In genomic region chr5:172156541-172156994, GRCh38 we compare ENCODE assay signal across 13 cellular contexts. TPM values are rescaled to one million over a fixed set of nuclear protein-coding genes. Genes with fewer than 3 reads are reported as not detected.
DNase-seq lines count a peak whose midpoint lies in the region; ATAC-seq and TF ChIP-seq lines count a peak whose summit lies in the region.
"Had no signal": no experiment of that assay in that cellular context is flagged by ENCODE, and none has a peak within 500 bp of the region (broad histone marks: within the 10 kb centered on the region; RNA-seq: fewer than 3 reads in every experiment).

No MANE protein-coding gene starts in this region.

- no peak for DNase-seq in T-helper 2 cell treated with Interferon-gamma antibody and Interleukin-4, amounts not matched to agents 5 μg/mL and 100 μg/mL, for 36 hours (ENCODE audit: low spot score)
- DNase-seq in T-helper 2 cell (no peak), activated B cell treated with CpG ODN at 0.5 μM for 24 hours (no peak), heart right ventricle (peak; percentile 68 to 87), sciatic nerve (ENCODE audit: low spot score) (no peak), colonic mucosa (no peak), GM13976 (ENCODE audit: low spot score) (no peak)
- DNase-seq in activated CD8-positive, alpha-beta memory T cell treated with anti-CD3 and anti-CD28 coated beads, Interleukin-2, amount 50 U/mL, for 4 hours = no peak
- DNase-seq: activated CD4-positive, CD25-positive, alpha-beta regulatory T cell; DMS79 had no signal

- TF ChIP-seq CTCF in activated B cell treated with CpG ODN at 0.5 μM for 24 hours (IDR thresholded peaks at IDR 0.05) (no peak), heart right ventricle (IDR thresholded peaks at IDR 0.05) (no peak), colonic mucosa (IDR thresholded peaks at IDR 0.05) (no peak), GM13976 (IDR thresholded peaks at IDR 0.05; ENCODE audit: borderline replicate concordance, control extremely low read depth, extremely low read depth, insufficient read depth, missing control alignments) (no peak)

- no peaks in the 10 kb centered on the region for H3K27me3 Mint-ChIP-seq in T-helper 2 cell treated with Interferon-gamma antibody and Interleukin-4, amounts not matched to agents 5 μg/mL and 100 μg/mL, for 36 hours (ENCODE audit: low read depth)
- H3K27me3 Mint-ChIP-seq in activated B cell treated with CpG ODN at 0.5 μM for 24 hours = no peaks in the 10 kb centered on the region

- H3K27me3 ChIP-seq in heart right ventricle (no peaks in the 10 kb centered on the region), colonic mucosa (no peaks in the 10 kb centered on the region)

- peaks cover 72% of the 10 kb centered on the region for H3K36me3 Mint-ChIP-seq in T-helper 2 cell treated with Interferon-gamma antibody and Interleukin-4, amounts not matched to agents 5 μg/mL and 100 μg/mL, for 36 hours (ENCODE audit: low read depth)
- peaks cover 65% of the 10 kb centered on the region for H3K36me3 Mint-ChIP-seq in activated B cell treated with CpG ODN at 0.5 μM for 24 hours (ENCODE audit: low read depth)

- CTCF ChIA-PET in activated B cell treated with CpG ODN at 0.5 μM for 24 hours (lab: Charles Lee) = interaction anchor here (1.0 to 1.3 kb wide), 2 partner anchors 30 to 32 kb away, joined by 3 to 4 read pairs; partner anchors contain the start of gene STK10

- H3K9ac ChIP-seq in colonic mucosa (ENCODE audit: low read depth in 2 of 2, low read length in 2 of 2) = no peak overlapping the region

- H3K4me1 ChIP-seq in heart right ventricle = peaks cover 0 to 62% (median 34%) of the 10 kb centered on the region in 9 donors
- H3K4me1 ChIP-seq in colonic mucosa = no peaks in the 10 kb centered on the region

- in situ Hi-C loops in GM13976 (cut with MboI; ENCODE audit: low sequenced_read_pairs, unreplicated experiment) = no loop called here

- H3K36me3 ChIP-seq in heart right ventricle (peaks cover 0 to 71% (median 0%) of the 10 kb centered on the region in 9 donors), colonic mucosa (no peaks in the 10 kb centered on the region)

- WGBS in heart right ventricle, 2 donors = 50 to 74% methylated on average over 13 of the region's 13 CpGs

- peaks cover 51% of the 10 kb centered on the region for H3K4me1 Mint-ChIP-seq in T-helper 2 cell treated with Interferon-gamma antibody and Interleukin-4, amounts not matched to agents 5 μg/mL and 100 μg/mL, for 36 hours (ENCODE audit: low read depth)
- H3K4me1 Mint-ChIP-seq in activated B cell treated with CpG ODN at 0.5 μM for 24 hours = peaks cover 85% of the 10 kb centered on the region

- intact Hi-C loops in activated B cell treated with CpG ODN at 0.5 μM for 24 hours (cut with micrococcal nuclease) (no loop called here), heart right ventricle (cut with DNase I) (loop anchor here in 1 of 10 donors (2.0 kb wide), 1 partner anchor 22 kb away; no protein-coding TSS in a partner anchor), sciatic nerve (cut with DNase I) (no loop called here), colonic mucosa (cut with DNase I) (no loop called here)

- no peaks in the 10 kb centered on the region for H3K9me3 ChIP-seq in heart right ventricle
- no peaks in the 10 kb centered on the region for H3K9me3 ChIP-seq in colonic mucosa

- H3K9me3 Mint-ChIP-seq in T-helper 2 cell treated with Interferon-gamma antibody and Interleukin-4, amounts not matched to agents 5 μg/mL and 100 μg/mL, for 36 hours = no peaks in the 10 kb centered on the region
- no peaks in the 10 kb centered on the region for H3K9me3 Mint-ChIP-seq in activated B cell treated with CpG ODN at 0.5 μM for 24 hours

- peak overlapping the region in 8 of 10 donors; percentile 24 to 80 (median 52) for H3K27ac ChIP-seq in heart right ventricle
- H3K27ac ChIP-seq in colonic mucosa = no peak overlapping the region
- H3K27ac ChIP-seq: SK-N-MC had no signal

- H3K27ac Mint-ChIP-seq in T-helper 2 cell treated with Interferon-gamma antibody and Interleukin-4, amounts not matched to agents 5 μg/mL and 100 μg/mL, for 36 hours = peak overlapping the region; percentile 52
- H3K27ac Mint-ChIP-seq in activated B cell treated with CpG ODN at 0.5 μM for 24 hours = peak overlapping the region; percentile 13

- ATAC-seq in activated B cell treated with CpG ODN at 0.5 μM for 24 hours (ENCODE audit: low read depth) = no peak
- peak; percentile 71 to 96 (median 92) for ATAC-seq in heart right ventricle
- peak; percentile 41 for ATAC-seq in sciatic nerve

- H3K4me3 Mint-ChIP-seq in T-helper 2 cell treated with Interferon-gamma antibody and Interleukin-4, amounts not matched to agents 5 μg/mL and 100 μg/mL, for 36 hours = no peak overlapping the region
- H3K4me3 Mint-ChIP-seq in activated B cell treated with CpG ODN at 0.5 μM for 24 hours = no peak overlapping the region

- POLR2A ChIA-PET in activated B cell treated with CpG ODN at 0.5 μM for 24 hours (lab: Charles Lee) = interaction anchor here (0.8 to 1.3 kb wide), 7 partner anchors 9 to 45 kb away, joined by 3 to 10 read pairs (median 4); no protein-coding TSS in a partner anchor

- H3K4me3 ChIP-seq in heart right ventricle = no peak overlapping the region
- H3K4me3 ChIP-seq in colonic mucosa = no peak overlapping the region
- H3K4me3 ChIP-seq: SK-N-MC had no signal

RNA-seq across cellular contexts. Expression of gene STK10, which starts 31.5 kb away (rescaled TPM):
- 233 and 276 TPM in 2 replicates for total RNA-seq in activated B cell treated with CpG ODN at 0.5 μM for 24 hours
- total RNA-seq in heart right ventricle = 10 to 100 TPM in 5 of 10 donors, 1 to 10 TPM in 5; 5.6 to 22.3 (median 9.8) TPM
- polyA plus RNA-seq in heart right ventricle = 10 to 100 TPM in 1 of 2 donors, 1 to 10 TPM in 1; 9.3 to 10.8 TPM
- 89.4 TPM for total RNA-seq in sciatic nerve
- total RNA-seq in colonic mucosa = 10 to 100 TPM; 16.1 to 23.2 TPM

RNA-seq across cellular contexts. Expression of gene EFCAB9, which starts 37.4 kb away (rescaled TPM):
- total RNA-seq in activated B cell treated with CpG ODN at 0.5 μM for 24 hours = not detected in 2 replicates
- total RNA-seq in heart right ventricle = not detected
- not detected for polyA plus RNA-seq in heart right ventricle
- not detected for total RNA-seq in sciatic nerve
- not detected for total RNA-seq in colonic mucosa
- total RNA-seq: A172 had no signal
- polyA plus RNA-seq: thymus had no signal

Comparison
In these comparisons a context has a peak if more than half of its experiments do, and no peak if none do; other contexts are left out.
1. DNase-seq: peak in heart right ventricle (2 of 2); none in T-helper 2 cell treated with Interferon-gamma antibody and Interleukin-4, amounts not matched to agents 5 μg/mL and 100 μg/mL, for 36 hours (single experiment), T-helper 2 cell (0 of 5), activated B cell treated with CpG ODN at 0.5 μM for 24 hours (single experiment), sciatic nerve (single experiment), colonic mucosa (single experiment), GM13976 (single experiment) and activated CD8-positive, alpha-beta memory T cell treated with anti-CD3 and anti-CD28 coated beads, Interleukin-2, amount 50 U/mL, for 4 hours (single experiment).